22 cellular contexts compared by ENCODE assay signal in the genomic region with DNA sequence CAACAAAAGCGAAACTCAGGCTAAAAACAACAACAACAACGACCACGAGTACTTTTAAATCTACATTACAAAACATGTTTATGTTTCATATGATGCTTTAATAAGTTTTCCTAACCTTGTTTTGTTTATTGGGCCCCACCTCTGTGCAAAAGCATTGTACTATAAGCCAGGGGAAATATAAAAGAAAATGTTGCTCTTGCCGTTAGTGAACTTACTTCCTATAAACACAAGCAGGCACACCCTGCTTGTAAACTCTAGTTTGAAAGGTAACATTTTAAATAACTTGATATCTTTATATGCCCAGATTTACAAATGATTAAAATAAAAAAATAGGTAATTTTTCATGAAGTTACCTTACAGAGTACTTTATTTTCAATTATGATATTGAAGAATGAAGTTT. TPM values are rescaled to one million over a fixed set of nuclear protein-coding genes. Genes with fewer than 3 reads are reported as not detected.
DNase-seq lines count a peak whose midpoint lies in the region; ATAC-seq, FAIRE-seq and TF ChIP-seq lines count a peak whose summit lies in the region.
"Had no signal": no experiment of that assay in that cellular context is flagged by ENCODE, and none has a peak within 500 bp of the region (broad histone marks: within the 10 kb centered on the region; RNA-seq: fewer than 3 reads in every experiment).

No MANE protein-coding gene starts in this region.

- BruUV-seq in HepG2 (replicated peaks; lab: Mats Ljungman, UMichigan) = no TSS peak

- WGBS in small intestine, 3 donors = 39 to 56% (median 48%) methylated on average over 4 of the region's 4 CpGs
- WGBS in HepG2 (ENCODE audit: low lambda C conversion rate) = 98% methylated on average over 4 of the region's 4 CpGs

- H3K9ac ChIP-seq in HepG2 (ENCODE audit: insufficient read depth, low read depth, low read length) = no peak overlapping the region

- intact Hi-C loops in HepG2 (cut with micrococcal nuclease; ENCODE audit: unreplicated experiment) = loop anchor here (2.0 kb wide), 1 partner anchor 109 kb away; no protein-coding TSS in a partner anchor

- H3K36me3 ChIP-seq in small intestine (ENCODE audit: control insufficient read depth in 2 of 2, insufficient read depth in 2 of 2, low read length in 2 of 2) (no peaks in the 10 kb centered on the region), HepG2 (replicated peaks in 1 of 2; ENCODE audit: control insufficient read depth in 1 of 2, insufficient read depth in 2 of 2, low read length in 2 of 2) (peaks cover 0 to 7% of the 10 kb centered on the region in 2 experiments; a peak in 2 of 5 replicates)
- H3K36me3 ChIP-seq: right lobe of liver, tibial nerve had no signal

- H3K9me3 ChIP-seq in small intestine (ENCODE audit: control insufficient read depth, low read depth) = no peaks in the 10 kb centered on the region
- H3K9me3 ChIP-seq in HepG2 (ENCODE audit: low read length) = no peaks in the 10 kb centered on the region
- H3K9me3 ChIP-seq: right lobe of liver, tibial nerve had no signal

- CTCF ChIA-PET in HepG2 (lab: Yijun Ruan, JAX; ENCODE audit: low intra/inter-chr PET ratio, low total read pairs) = no interaction called here

- H3K27me3 ChIP-seq in HL-60 (ENCODE audit: insufficient read depth, poor library complexity, severe bottlenecking) (no peaks in the 10 kb centered on the region), small intestine (ENCODE audit: control insufficient read depth in 2 of 2, insufficient read depth in 2 of 2, low read length in 2 of 2) (no peaks in the 10 kb centered on the region), HepG2 (ENCODE audit: control insufficient read depth in 1 of 2, insufficient read depth in 2 of 2, low read length in 2 of 2) (no peaks in the 10 kb centered on the region)
- H3K27me3 ChIP-seq: right lobe of liver, tibial nerve had no signal

- H3K4me1 Mint-ChIP-seq in activated naive CD4-positive, alpha-beta T cell treated with anti-CD3 and anti-CD28 coated beads, Interleukin-2, amount 50 U/mL, for 24 hours = peaks cover 76% of the 10 kb centered on the region
- peaks cover 57% of the 10 kb centered on the region for H3K4me1 Mint-ChIP-seq in activated naive CD8-positive, alpha-beta T cell treated with anti-CD3 and anti-CD28 coated beads, Interleukin-2, amount 50 U/mL, for 24 hours

- H3K27ac Mint-ChIP-seq in activated naive CD4-positive, alpha-beta T cell treated with anti-CD3 and anti-CD28 coated beads, Interleukin-2, amount 50 U/mL, for 24 hours = no peak overlapping the region
- no peak overlapping the region for H3K27ac Mint-ChIP-seq in activated naive CD8-positive, alpha-beta T cell treated with anti-CD3 and anti-CD28 coated beads, Interleukin-2, amount 50 U/mL, for 24 hours
- H3K27ac Mint-ChIP-seq: stimulated activated naive B cell treated with anti-CD40 and anti-IgM and Interleukin-4, amounts not matched to agents 10 μg/mL and 1 μg/mL and 100 μg/mL, for 72 hours had no signal

- TF ChIP-seq EP300 in HepG2 (IDR thresholded peaks at IDR 0.05; ENCODE audit: low read depth in 2 of 2, low read length in 2 of 2) (no peak), HepG2 (CRISPR knock-in tag; IDR thresholded peaks at IDR 0.05; ENCODE audit: borderline replicate concordance) (no peak)

- no peaks in the 10 kb centered on the region for H3K9me3 Mint-ChIP-seq in activated naive CD4-positive, alpha-beta T cell treated with anti-CD3 and anti-CD28 coated beads, Interleukin-2, amount 50 U/mL, for 24 hours
- no peaks in the 10 kb centered on the region for H3K9me3 Mint-ChIP-seq in activated naive CD8-positive, alpha-beta T cell treated with anti-CD3 and anti-CD28 coated beads, Interleukin-2, amount 50 U/mL, for 24 hours
- H3K9me3 Mint-ChIP-seq: stimulated activated naive B cell treated with anti-CD40 and anti-IgM and Interleukin-4, amounts not matched to agents 10 μg/mL and 1 μg/mL and 100 μg/mL, for 72 hours had no signal

- H3K4me2 ChIP-seq in HepG2 (ENCODE audit: low read depth, low read length) = no peak overlapping the region

- FAIRE-seq in small intestine (lab: Jason Lieb, UNC) = peak; percentile 26
- no peak for FAIRE-seq in HepG2 (lab: Jason Lieb, UNC)
- FAIRE-seq: astrocyte, D721Med, H1 had no signal

- H3K4me3 Mint-ChIP-seq in activated naive CD4-positive, alpha-beta T cell treated with anti-CD3 and anti-CD28 coated beads, Interleukin-2, amount 50 U/mL, for 24 hours = peak overlapping the region; percentile 23
- H3K4me3 Mint-ChIP-seq in activated naive CD8-positive, alpha-beta T cell treated with anti-CD3 and anti-CD28 coated beads, Interleukin-2, amount 50 U/mL, for 24 hours = peak overlapping the region; percentile 39
- H3K4me3 Mint-ChIP-seq: stimulated activated naive B cell treated with anti-CD40 and anti-IgM and Interleukin-4, amounts not matched to agents 10 μg/mL and 1 μg/mL and 100 μg/mL, for 72 hours had no signal

- H3K36me3 Mint-ChIP-seq in activated naive CD4-positive, alpha-beta T cell treated with anti-CD3 and anti-CD28 coated beads, Interleukin-2, amount 50 U/mL, for 24 hours = peaks cover 5% of the 10 kb centered on the region
- H3K36me3 Mint-ChIP-seq in activated naive CD8-positive, alpha-beta T cell treated with anti-CD3 and anti-CD28 coated beads, Interleukin-2, amount 50 U/mL, for 24 hours (ENCODE audit: low read depth) = peaks cover 2% of the 10 kb centered on the region

- in situ Hi-C loops in ACHN (cut with HindIII; ENCODE audit: low pct_ligation_motif_present, low pct_unique_long_range_greater_than_20kb, low sequenced_read_pairs) = no loop called here
- in situ Hi-C loops in HepG2 (cut with HindIII; ENCODE audit: extremely low pct_ligation_motif_present, low pct_unique_long_range_greater_than_20kb) = loop anchor here (5.0 kb wide), 1 partner anchor 109 kb away; no protein-coding TSS in a partner anchor
- in situ Hi-C loops in G401 (cut with HindIII; ENCODE audit: low sequenced_read_pairs) = no loop called here

- H3K4me1 ChIP-seq in small intestine (ENCODE audit: control insufficient read depth in 2 of 2, insufficient read depth in 1 of 2, low read depth in 1 of 2, low read length in 1 of 2) = no peaks in the 10 kb centered on the region
- H3K4me1 ChIP-seq in HepG2 (ENCODE audit: insufficient read depth, low read length) = peaks cover 16% of the 10 kb centered on the region

- H3K4me3 ChIP-seq in HL-60 (replicated peaks; ENCODE audit: insufficient read depth, low read length) (no peak overlapping the region), small intestine (ENCODE audit: low read depth in 1 of 2, low read length in 2 of 2) (no peak overlapping the region), HepG2 (replicated peaks in 1 of 3; ENCODE audit: insufficient read depth in 1 of 3, low read depth in 2 of 3, low read length in 3 of 3) (no peak overlapping the region)
- H3K4me3 ChIP-seq: lung, right lobe of liver, SK-N-MC, tibial nerve had no signal

- no peak for TF ChIP-seq RAD21 in HepG2 (CRISPR knock-in tag; IDR thresholded peaks at IDR 0.05)

- ATAC-seq in activated naive CD8-positive, alpha-beta T cell treated with anti-CD3 and anti-CD28 coated beads, Interleukin-2, amount 50 U/mL, for 24 hours = no peak
- no peak for ATAC-seq in HepG2
- ATAC-seq: right lobe of liver; stimulated activated naive B cell treated with anti-CD40 and anti-IgM and Interleukin-4, amounts not matched to agents 10 μg/mL and 1 μg/mL and 100 μg/mL, for 72 hours had no signal

- H3K27ac ChIP-seq in HL-60 (replicated peaks) (peak overlapping the region; percentile 59), small intestine (ENCODE audit: low read depth in 1 of 2, low read length in 1 of 2) (no peak overlapping the region), HepG2 (ENCODE audit: extremely low read length, insufficient read depth, low read length) (no peak overlapping the region)
- H3K27ac ChIP-seq: right lobe of liver, SK-N-MC, tibial nerve had no signal

- peaks cover 73% of the 10 kb centered on the region for H3K79me2 ChIP-seq in HepG2 (ENCODE audit: insufficient read depth, low read length)

- TF ChIP-seq POLR2A in HepG2 (IDR thresholded peaks at IDR 0.05; ENCODE audit: insufficient read depth in 1 of 2, low read depth in 2 of 2, low read length in 2 of 2) = no peak

- no peak for DNase-seq in activated naive CD4-positive, alpha-beta T cell treated with Interleukin-2 at 50 U/mL for 16 hours
- DNase-seq in HL-60 (ENCODE audit: low read depth in 1 of 2, low spot score in 1 of 2) (no peak), small intestine (no peak), ACHN (no peak), HepG2 (ENCODE audit: low spot score) (no peak), G401 (ENCODE audit: low spot score) (no peak)
- no peak for DNase-seq in activated naive CD8-positive, alpha-beta T cell treated with anti-CD3 and anti-CD28 coated beads, Interleukin-2, amount 50 U/mL, for 24 hours
- DNase-seq: activated effector memory CD4-positive, alpha-beta T cell treated with anti-CD3 and anti-CD28 coated beads, Interleukin-2, amount 50 U/mL, for 16 hours; glutamatergic neuron; Kasumi-1; NCI-H1092 treated with DMSO at 0.1 percent for 48 hours; NCI-H2081 treated with DMSO at 0.1 percent for 48 hours; NCI-H446 treated with DMSO at 0.1 percent for 48 hours; right lobe of liver; stimulated activated naive B cell treated with anti-CD40 and anti-IgM and Interleukin-4, amounts not matched to agents 10 μg/mL and 1 μg/mL and 100 μg/mL, for 72 hours had no signal

- TF ChIP-seq CTCF in HL-60 (IDR thresholded peaks at IDR 0.05; ENCODE audit: insufficient read depth, low read length) = no peak
- no peak for TF ChIP-seq CTCF in HepG2 (CRISPR knock-in tag; IDR thresholded peaks at IDR 0.05)

- H4K20me1 ChIP-seq in HepG2 (ENCODE audit: insufficient read depth, low read length) = no peaks in the 10 kb centered on the region; the same call in none of the 2 replicates

- no peaks in the 10 kb centered on the region for H3K27me3 Mint-ChIP-seq in activated naive CD4-positive, alpha-beta T cell treated with anti-CD3 and anti-CD28 coated beads, Interleukin-2, amount 50 U/mL, for 24 hours
- H3K27me3 Mint-ChIP-seq in activated naive CD8-positive, alpha-beta T cell treated with anti-CD3 and anti-CD28 coated beads, Interleukin-2, amount 50 U/mL, for 24 hours = no peaks in the 10 kb centered on the region
- H3K27me3 Mint-ChIP-seq: stimulated activated naive B cell treated with anti-CD40 and anti-IgM and Interleukin-4, amounts not matched to agents 10 μg/mL and 1 μg/mL and 100 μg/mL, for 72 hours had no signal

- POLR2A ChIA-PET in HepG2 (lab: Yijun Ruan, JAX) = no interaction called here

- no peak overlapping the region for H2AFZ ChIP-seq in HepG2 (ENCODE audit: low read length)

RNA-seq across cellular contexts. Expression of a gene that starts 19.2 kb away (rescaled TPM):
- polyA plus RNA-seq in small intestine (10 to 100 TPM; 12.8 to 13.4 (median 13.2) TPM), HepG2 (2011; rRNA removed) (39.2 and 44.2 TPM in 2 replicates)
- 23.6 and 28.7 TPM in 2 replicates for total RNA-seq in HepG2 (2016; rRNA removed; fragmentation: Illumina TruSeq; extraction: Trizol)
- 18.0 and 19.2 TPM in 2 replicates for total RNA-seq in HepG2 (2016; cell fraction: cytosol; rRNA removed; fragmentation: Illumina TruSeq; extraction: Trizol; ENCODE audit: low read depth)
- 25.1 and 29.8 TPM in 2 replicates for total RNA-seq in HepG2 (2016; cell fraction: insoluble cytoplasmic fraction; rRNA removed; fragmentation: Illumina TruSeq; extraction: Trizol)
- total RNA-seq in HepG2 (2016; cell fraction: membrane; rRNA removed; fragmentation: Illumina TruSeq; extraction: Trizol) = 26.1 and 31.2 TPM in 2 replicates
- 55.1 and 59.9 TPM in 2 replicates for total RNA-seq in HepG2 (2016; cell fraction: nucleus; rRNA removed; fragmentation: Illumina TruSeq; extraction: Trizol)
- 24.6 and 24.8 TPM in 2 replicates for polyA plus RNA-seq in HepG2 (2011; cell fraction: cytosol; rRNA removed)
- 51.1 and 64.3 TPM in 2 replicates for polyA plus RNA-seq in HepG2 (2011; cell fraction: nucleus; rRNA removed)
- polyA plus RNA-seq in HepG2 (2012) = 11.5 and 11.9 TPM in 2 replicates
- polyA plus RNA-seq in HepG2 (2016; cell fraction: cytosol; fragmentation: Illumina TruSeq; extraction: Trizol; ENCODE audit: low read depth) = 20.3 and 20.7 TPM in 2 replicates
- polyA plus RNA-seq in HepG2 (2016; cell fraction: insoluble cytoplasmic fraction; fragmentation: Illumina TruSeq; extraction: Trizol; ENCODE audit: low read depth) = 22.1 and 22.7 TPM in 2 replicates
- polyA plus RNA-seq in HepG2 (2016; cell fraction: membrane; fragmentation: Illumina TruSeq; extraction: Trizol; ENCODE audit: low read depth) = 22.4 and 25.4 TPM in 2 replicates
- 67.0 and 70.2 TPM in 2 replicates for polyA plus RNA-seq in HepG2 (2016; cell fraction: nucleus; fragmentation: Illumina TruSeq; extraction: Trizol; ENCODE audit: insufficient read depth, low read depth)
- 49.8 and 55.1 TPM in 2 replicates for polyA minus RNA-seq in HepG2 (2011; rRNA and poly(A)+ RNA removed; ENCODE audit: low replicate concordance)
- 15.8 and 17.6 TPM in 2 replicates for polyA minus RNA-seq in HepG2 (2011; cell fraction: cytosol; rRNA and poly(A)+ RNA removed)
- polyA minus RNA-seq in HepG2 (2011; cell fraction: nucleus; rRNA and poly(A)+ RNA removed) = 112 and 118 TPM in 2 replicates
- total RNA-seq in G401 (2014; rRNA removed; shearing (Covaris generic)) = 9.6 and 11.3 TPM in 2 replicates
